1 cellular context compared by ENCODE assay signal in the genomic region with DNA sequence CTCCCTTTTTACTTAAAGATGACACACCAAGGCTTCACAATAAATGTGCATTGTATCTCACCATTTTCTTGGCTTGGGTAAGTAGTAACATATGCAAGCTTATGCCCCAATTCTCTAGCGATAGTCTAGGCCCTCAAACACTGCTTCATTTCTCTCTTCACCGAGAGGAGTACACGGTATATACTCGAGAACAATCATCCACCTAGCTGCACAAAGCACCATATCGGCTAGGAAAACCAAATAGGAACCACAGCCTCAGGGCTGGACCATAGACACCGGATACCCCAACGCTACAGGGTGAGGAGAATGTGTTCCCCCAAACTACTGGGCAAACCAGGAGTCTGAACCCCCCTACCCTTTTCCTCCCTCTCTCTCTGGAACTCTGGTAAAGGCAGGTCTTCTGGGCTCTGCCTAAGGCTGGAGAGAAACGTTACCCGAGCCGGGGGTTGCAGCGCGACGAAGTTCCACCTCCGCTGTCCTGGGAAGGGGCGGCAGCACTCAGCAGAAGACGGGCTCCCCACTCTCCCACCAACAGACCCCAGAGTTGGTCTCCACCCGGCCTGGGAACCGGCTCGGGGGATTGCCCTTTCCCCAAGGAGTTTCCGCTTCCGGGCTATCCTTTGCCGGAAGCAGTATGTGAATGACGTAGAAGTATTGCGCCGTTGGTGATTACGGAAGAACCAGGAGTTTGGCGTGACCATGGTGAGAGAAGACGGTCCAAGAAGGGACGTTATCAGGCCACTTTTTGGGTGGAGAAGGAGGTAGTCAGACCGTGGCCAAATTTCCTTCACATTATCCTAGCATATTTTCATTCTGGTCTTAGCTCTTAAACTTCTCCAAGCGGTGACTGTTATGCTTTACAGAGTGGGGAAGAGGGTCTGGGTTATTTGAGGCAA.
TF ChIP-seq lines count a peak whose summit lies in the region.

A gene with protein sequence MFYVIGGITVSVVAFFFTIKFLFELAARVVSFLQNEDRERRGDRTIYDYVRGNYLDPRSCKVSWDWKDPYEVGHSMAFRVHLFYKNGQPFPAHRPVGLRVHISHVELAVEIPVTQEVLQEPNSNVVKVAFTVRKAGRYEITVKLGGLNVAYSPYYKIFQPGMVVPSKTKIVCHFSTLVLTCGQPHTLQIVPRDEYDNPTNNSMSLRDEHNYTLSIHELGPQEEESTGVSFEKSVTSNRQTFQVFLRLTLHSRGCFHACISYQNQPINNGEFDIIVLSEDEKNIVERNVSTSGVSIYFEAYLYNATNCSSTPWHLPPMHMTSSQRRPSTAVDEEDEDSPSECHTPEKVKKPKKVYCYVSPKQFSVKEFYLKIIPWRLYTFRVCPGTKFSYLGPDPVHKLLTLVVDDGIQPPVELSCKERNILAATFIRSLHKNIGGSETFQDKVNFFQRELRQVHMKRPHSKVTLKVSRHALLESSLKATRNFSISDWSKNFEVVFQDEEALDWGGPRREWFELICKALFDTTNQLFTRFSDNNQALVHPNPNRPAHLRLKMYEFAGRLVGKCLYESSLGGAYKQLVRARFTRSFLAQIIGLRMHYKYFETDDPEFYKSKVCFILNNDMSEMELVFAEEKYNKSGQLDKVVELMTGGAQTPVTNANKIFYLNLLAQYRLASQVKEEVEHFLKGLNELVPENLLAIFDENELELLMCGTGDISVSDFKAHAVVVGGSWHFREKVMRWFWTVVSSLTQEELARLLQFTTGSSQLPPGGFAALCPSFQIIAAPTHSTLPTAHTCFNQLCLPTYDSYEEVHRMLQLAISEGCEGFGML (minus strand): TSS at position 582 of the 896 bp plus-strand sequence. CDS start 27,465 bp downstream, outside the sequence.
A gene with protein sequence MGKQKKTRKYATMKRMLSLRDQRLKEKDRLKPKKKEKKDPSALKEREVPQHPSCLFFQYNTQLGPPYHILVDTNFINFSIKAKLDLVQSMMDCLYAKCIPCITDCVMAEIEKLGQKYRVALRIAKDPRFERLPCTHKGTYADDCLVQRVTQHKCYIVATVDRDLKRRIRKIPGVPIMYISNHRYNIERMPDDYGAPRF (plus strand): TSS at position 646 of the 896 bp plus-strand sequence. CDS start 54 bp downstream, at position 700.

TF ChIP-seq in GM12878, 131 proteins besides CTCF, POLR2A, EP300 and RAD21 (continued from another document and continues in another):
- peak; percentile 91; the same call in 1 of the 2 replicates for TF ChIP-seq PML (IDR thresholded peaks at IDR 0.05; ENCODE audit: low read length)
- TF ChIP-seq CBX5 (IDR thresholded peaks at IDR 0.05; ENCODE audit: low read depth) = no peak
- no peak for TF ChIP-seq SPI1 (IDR thresholded peaks at IDR 0.05; ENCODE audit: borderline replicate concordance, insufficient read depth, low read depth, low read length)
- no peak for TF ChIP-seq NRF1 (conservative IDR thresholded peaks at IDR 0.05; ENCODE audit: low read depth, low read length)
- peak; percentile 90 for TF ChIP-seq MXI1 (IDR thresholded peaks at IDR 0.05; ENCODE audit: low read depth, low read length)
- TF ChIP-seq BRCA1 (IDR thresholded peaks at IDR 0.05; ENCODE audit: low read depth, low read length) = no peak
- TF ChIP-seq, protein P1, sequence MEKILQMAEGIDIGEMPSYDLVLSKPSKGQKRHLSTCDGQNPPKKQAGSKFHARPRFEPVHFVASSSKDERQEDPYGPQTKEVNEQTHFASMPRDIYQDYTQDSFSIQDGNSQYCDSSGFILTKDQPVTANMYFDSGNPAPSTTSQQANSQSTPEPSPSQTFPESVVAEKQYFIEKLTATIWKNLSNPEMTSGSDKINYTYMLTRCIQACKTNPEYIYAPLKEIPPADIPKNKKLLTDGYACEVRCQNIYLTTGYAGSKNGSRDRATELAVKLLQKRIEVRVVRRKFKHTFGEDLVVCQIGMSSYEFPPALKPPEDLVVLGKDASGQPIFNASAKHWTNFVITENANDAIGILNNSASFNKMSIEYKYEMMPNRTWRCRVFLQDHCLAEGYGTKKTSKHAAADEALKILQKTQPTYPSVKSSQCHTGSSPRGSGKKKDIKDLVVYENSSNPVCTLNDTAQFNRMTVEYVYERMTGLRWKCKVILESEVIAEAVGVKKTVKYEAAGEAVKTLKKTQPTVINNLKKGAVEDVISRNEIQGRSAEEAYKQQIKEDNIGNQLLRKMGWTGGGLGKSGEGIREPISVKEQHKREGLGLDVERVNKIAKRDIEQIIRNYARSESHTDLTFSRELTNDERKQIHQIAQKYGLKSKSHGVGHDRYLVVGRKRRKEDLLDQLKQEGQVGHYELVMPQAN (conservative IDR thresholded peaks at IDR 0.05) = peak; percentile 81
- TF ChIP-seq LARP7 (IDR thresholded peaks at IDR 0.05) = no peak
- no peak for TF ChIP-seq SUZ12 (IDR thresholded peaks at IDR 0.05; ENCODE audit: unreplicated experiment)
- TF ChIP-seq, protein P2, sequence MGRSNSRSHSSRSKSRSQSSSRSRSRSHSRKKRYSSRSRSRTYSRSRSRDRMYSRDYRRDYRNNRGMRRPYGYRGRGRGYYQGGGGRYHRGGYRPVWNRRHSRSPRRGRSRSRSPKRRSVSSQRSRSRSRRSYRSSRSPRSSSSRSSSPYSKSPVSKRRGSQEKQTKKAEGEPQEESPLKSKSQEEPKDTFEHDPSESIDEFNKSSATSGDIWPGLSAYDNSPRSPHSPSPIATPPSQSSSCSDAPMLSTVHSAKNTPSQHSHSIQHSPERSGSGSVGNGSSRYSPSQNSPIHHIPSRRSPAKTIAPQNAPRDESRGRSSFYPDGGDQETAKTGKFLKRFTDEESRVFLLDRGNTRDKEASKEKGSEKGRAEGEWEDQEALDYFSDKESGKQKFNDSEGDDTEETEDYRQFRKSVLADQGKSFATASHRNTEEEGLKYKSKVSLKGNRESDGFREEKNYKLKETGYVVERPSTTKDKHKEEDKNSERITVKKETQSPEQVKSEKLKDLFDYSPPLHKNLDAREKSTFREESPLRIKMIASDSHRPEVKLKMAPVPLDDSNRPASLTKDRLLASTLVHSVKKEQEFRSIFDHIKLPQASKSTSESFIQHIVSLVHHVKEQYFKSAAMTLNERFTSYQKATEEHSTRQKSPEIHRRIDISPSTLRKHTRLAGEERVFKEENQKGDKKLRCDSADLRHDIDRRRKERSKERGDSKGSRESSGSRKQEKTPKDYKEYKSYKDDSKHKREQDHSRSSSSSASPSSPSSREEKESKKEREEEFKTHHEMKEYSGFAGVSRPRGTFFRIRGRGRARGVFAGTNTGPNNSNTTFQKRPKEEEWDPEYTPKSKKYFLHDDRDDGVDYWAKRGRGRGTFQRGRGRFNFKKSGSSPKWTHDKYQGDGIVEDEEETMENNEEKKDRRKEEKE (IDR thresholded peaks at IDR 0.05) = no peak
- TF ChIP-seq BMI1 (IDR thresholded peaks at IDR 0.05; ENCODE audit: borderline replicate concordance) = no peak
- TF ChIP-seq, protein P3, sequence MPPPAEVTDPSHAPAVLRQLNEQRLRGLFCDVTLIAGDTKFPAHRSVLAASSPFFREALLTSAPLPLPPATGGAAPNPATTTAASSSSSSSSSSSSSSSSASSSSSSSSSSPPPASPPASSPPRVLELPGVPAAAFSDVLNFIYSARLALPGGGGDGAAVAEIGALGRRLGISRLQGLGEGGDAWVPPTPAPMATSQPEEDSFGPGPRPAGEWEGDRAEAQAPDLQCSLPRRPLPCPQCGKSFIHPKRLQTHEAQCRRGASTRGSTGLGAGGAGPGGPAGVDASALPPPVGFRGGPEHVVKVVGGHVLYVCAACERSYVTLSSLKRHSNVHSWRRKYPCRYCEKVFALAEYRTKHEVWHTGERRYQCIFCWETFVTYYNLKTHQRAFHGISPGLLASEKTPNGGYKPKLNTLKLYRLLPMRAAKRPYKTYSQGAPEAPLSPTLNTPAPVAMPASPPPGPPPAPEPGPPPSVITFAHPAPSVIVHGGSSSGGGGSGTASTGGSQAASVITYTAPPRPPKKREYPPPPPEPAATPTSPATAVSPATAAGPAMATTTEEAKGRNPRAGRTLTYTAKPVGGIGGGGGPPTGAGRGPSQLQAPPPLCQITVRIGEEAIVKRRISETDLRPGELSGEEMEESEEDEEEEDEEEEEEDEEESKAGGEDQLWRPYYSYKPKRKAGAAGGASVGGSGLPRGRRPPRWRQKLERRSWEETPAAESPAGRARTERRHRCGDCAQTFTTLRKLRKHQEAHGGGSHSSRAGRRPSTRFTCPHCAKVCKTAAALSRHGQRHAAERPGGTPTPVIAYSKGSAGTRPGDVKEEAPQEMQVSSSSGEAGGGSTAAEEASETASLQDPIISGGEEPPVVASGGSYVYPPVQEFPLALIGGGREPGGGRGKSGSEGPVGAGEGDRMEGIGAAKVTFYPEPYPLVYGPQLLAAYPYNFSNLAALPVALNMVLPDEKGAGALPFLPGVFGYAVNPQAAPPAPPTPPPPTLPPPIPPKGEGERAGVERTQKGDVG (CRISPR knock-in tag; IDR thresholded peaks at IDR 0.05) = no peak
- no peak for TF ChIP-seq FOXM1 (IDR thresholded peaks at IDR 0.05; ENCODE audit: low read depth, low read length)
- TF ChIP-seq, protein P4, sequence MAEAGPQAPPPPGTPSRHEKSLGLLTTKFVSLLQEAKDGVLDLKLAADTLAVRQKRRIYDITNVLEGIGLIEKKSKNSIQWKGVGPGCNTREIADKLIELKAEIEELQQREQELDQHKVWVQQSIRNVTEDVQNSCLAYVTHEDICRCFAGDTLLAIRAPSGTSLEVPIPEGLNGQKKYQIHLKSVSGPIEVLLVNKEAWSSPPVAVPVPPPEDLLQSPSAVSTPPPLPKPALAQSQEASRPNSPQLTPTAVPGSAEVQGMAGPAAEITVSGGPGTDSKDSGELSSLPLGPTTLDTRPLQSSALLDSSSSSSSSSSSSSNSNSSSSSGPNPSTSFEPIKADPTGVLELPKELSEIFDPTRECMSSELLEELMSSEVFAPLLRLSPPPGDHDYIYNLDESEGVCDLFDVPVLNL (IDR thresholded peaks at IDR 0.05; ENCODE audit: low read depth, low read length) = no peak
- TF ChIP-seq, protein P5, sequence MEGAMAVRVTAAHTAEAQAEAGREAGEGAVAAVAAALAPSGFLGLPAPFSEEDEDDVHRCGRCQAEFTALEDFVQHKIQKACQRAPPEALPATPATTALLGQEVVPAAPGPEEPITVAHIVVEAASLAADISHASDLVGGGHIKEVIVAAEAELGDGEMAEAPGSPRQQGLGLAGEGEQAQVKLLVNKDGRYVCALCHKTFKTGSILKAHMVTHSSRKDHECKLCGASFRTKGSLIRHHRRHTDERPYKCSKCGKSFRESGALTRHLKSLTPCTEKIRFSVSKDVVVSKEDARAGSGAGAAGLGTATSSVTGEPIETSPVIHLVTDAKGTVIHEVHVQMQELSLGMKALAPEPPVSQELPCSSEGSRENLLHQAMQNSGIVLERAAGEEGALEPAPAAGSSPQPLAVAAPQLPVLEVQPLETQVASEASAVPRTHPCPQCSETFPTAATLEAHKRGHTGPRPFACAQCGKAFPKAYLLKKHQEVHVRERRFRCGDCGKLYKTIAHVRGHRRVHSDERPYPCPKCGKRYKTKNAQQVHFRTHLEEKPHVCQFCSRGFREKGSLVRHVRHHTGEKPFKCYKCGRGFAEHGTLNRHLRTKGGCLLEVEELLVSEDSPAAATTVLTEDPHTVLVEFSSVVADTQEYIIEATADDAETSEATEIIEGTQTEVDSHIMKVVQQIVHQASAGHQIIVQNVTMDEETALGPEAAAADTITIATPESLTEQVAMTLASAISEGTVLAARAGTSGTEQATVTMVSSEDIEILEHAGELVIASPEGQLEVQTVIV (IDR thresholded peaks at IDR 0.05; ENCODE audit: borderline replicate concordance, partially characterized antibody) = peak; percentile 68
- no peak for TF ChIP-seq HDGF (IDR thresholded peaks at IDR 0.05)
- peak; percentile 79 for TF ChIP-seq HCFC1 (IDR thresholded peaks at IDR 0.05; ENCODE audit: low read length)
- peak; percentile 100 for TF ChIP-seq CREB1 (IDR thresholded peaks at IDR 0.05; ENCODE audit: low read depth)
- 0 out of 4 replicates have a peak, but pooled peaks of 1 of the 2 experiments have one; percentile 35 for TF ChIP-seq ETV6 (conservative IDR thresholded peaks at IDR 0.05 in 1 of 2, IDR thresholded peaks at IDR 0.05 in 1 of 2; ENCODE audit: borderline replicate concordance in 1 of 2, low read depth in 1 of 2)
- TF ChIP-seq IKZF1 (conservative IDR thresholded peaks at IDR 0.05) = peak; percentile 75
- no peak for TF ChIP-seq CEBPB (IDR thresholded peaks at IDR 0.05; ENCODE audit: borderline replicate concordance in 1 of 2, low read depth in 2 of 2, low read length in 2 of 2)
- TF ChIP-seq FOXK2 (IDR thresholded peaks at IDR 0.05) = peak; percentile 70
- TF ChIP-seq, protein P6, sequence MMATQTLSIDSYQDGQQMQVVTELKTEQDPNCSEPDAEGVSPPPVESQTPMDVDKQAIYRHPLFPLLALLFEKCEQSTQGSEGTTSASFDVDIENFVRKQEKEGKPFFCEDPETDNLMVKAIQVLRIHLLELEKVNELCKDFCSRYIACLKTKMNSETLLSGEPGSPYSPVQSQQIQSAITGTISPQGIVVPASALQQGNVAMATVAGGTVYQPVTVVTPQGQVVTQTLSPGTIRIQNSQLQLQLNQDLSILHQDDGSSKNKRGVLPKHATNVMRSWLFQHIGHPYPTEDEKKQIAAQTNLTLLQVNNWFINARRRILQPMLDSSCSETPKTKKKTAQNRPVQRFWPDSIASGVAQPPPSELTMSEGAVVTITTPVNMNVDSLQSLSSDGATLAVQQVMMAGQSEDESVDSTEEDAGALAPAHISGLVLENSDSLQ (IDR thresholded peaks at IDR 0.05) = peak; percentile 63
- TF ChIP-seq PAX5 (IDR thresholded peaks at IDR 0.05; ENCODE audit: borderline replicate concordance, low read depth, low read length) = peak; percentile 24; the same call in 1 of the 2 replicates
- peak; percentile 91 for TF ChIP-seq POLR2AphosphoS5 (IDR thresholded peaks at IDR 0.05; ENCODE audit: low read length)
- peak; percentile 63; the same call in 1 of the 2 replicates for TF ChIP-seq ZNF207 (IDR thresholded peaks at IDR 0.05; ENCODE audit: borderline replicate concordance)
- TF ChIP-seq SREBF1 (IDR thresholded peaks at IDR 0.05; ENCODE audit: low read length) = peak; percentile 41
- peak; percentile 51; the same call in 1 of the 2 replicates for TF ChIP-seq RUNX3 (IDR thresholded peaks at IDR 0.05; ENCODE audit: low read length)
- peak; percentile 31; the same call in 1 of the 2 replicates for TF ChIP-seq RAD51 (IDR thresholded peaks at IDR 0.05)
- peak; percentile 78 for TF ChIP-seq SMAD1 (IDR thresholded peaks at IDR 0.05; ENCODE audit: low read depth, partially characterized antibody)
- TF ChIP-seq SMARCA5 (IDR thresholded peaks at IDR 0.05) = no peak
- TF ChIP-seq, protein P7, sequence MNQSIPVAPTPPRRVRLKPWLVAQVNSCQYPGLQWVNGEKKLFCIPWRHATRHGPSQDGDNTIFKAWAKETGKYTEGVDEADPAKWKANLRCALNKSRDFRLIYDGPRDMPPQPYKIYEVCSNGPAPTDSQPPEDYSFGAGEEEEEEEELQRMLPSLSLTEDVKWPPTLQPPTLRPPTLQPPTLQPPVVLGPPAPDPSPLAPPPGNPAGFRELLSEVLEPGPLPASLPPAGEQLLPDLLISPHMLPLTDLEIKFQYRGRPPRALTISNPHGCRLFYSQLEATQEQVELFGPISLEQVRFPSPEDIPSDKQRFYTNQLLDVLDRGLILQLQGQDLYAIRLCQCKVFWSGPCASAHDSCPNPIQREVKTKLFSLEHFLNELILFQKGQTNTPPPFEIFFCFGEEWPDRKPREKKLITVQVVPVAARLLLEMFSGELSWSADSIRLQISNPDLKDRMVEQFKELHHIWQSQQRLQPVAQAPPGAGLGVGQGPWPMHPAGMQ (IDR thresholded peaks at IDR 0.05; ENCODE audit: borderline replicate concordance) = no peak
- peak; percentile 81; the same call in 1 of the 2 replicates for TF ChIP-seq RB1 (IDR thresholded peaks at IDR 0.05; ENCODE audit: borderline replicate concordance)
- TF ChIP-seq NFYA (IDR thresholded peaks at IDR 0.05; ENCODE audit: borderline replicate concordance, low read depth, low read length) = no peak
- no peak for TF ChIP-seq DPF2 (IDR thresholded peaks at IDR 0.05)
- no peak for TF ChIP-seq ASH2L (IDR thresholded peaks at IDR 0.05; ENCODE audit: borderline replicate concordance, low read depth)
